In genomic region chr13:50286376-50286775, GRCh38 we compare ENCODE assay signal across 1 cellular context.
TF ChIP-seq lines count a peak whose summit lies in the region.

No MANE protein-coding gene starts in this region.

TF ChIP-seq in SK-N-SH, 30 proteins besides CTCF, POLR2A, EP300 and RAD21:
- TF ChIP-seq SIN3A (IDR thresholded peaks at IDR 0.05; ENCODE audit: borderline replicate concordance, low read depth, low read length) (no peak), TAF1 (IDR thresholded peaks at IDR 0.05; ENCODE audit: borderline replicate concordance, low read depth, low read length) (no peak), MXI1 (IDR thresholded peaks at IDR 0.05; ENCODE audit: low read depth, low read length) (no peak), MAX (IDR thresholded peaks at IDR 0.05; ENCODE audit: low read depth) (no peak), IRF3 (IDR thresholded peaks at IDR 0.05; ENCODE audit: low read depth, low read length) (no peak), FOXM1 (IDR thresholded peaks at IDR 0.05; ENCODE audit: low read depth) (no peak), POLR2AphosphoS5 (IDR thresholded peaks at IDR 0.05; ENCODE audit: low read depth, low read length) (no peak), JUND (IDR thresholded peaks at IDR 0.05) (no peak), ZBTB33 (IDR thresholded peaks at IDR 0.05; ENCODE audit: borderline replicate concordance, low read depth) (no peak), NFIC (IDR thresholded peaks at IDR 0.05; ENCODE audit: borderline replicate concordance) (no peak), USF1 (IDR thresholded peaks at IDR 0.05; ENCODE audit: borderline replicate concordance, low read depth) (no peak), RCOR1 (IDR thresholded peaks at IDR 0.05; ENCODE audit: low read length) (no peak)
